22 cellular contexts compared by ENCODE assay signal in genomic region chr5:53613036-53613435, GRCh38.
"Had no signal": no experiment of that assay in that cellular context is flagged by ENCODE, and none has a peak within 500 bp of the region (broad histone marks: within the 10 kb centered on the region; RNA-seq: fewer than 3 reads in every experiment).

No MANE protein-coding gene starts in this region.

- ATAC-seq: gastrocnemius medialis; stimulated activated naive CD8-positive, alpha-beta T cell treated with anti-CD3 and anti-CD28 coated beads, Interleukin-15, Interleukin-2, amounts not matched to agents 100 U/mL and 50 U/mL, for 24 hours; T-cell had no signal

- H3K27ac ChIP-seq: coronary artery, gastrocnemius medialis, tibial nerve had no signal

- H3K4me3 ChIP-seq: coronary artery, gastrocnemius medialis, tibial nerve had no signal

- H3K4me3 Mint-ChIP-seq: activated B cell treated with CpG ODN at 0.5 μM for 24 hours; activated CD4-positive, alpha-beta memory T cell treated with anti-CD3 and anti-CD28 coated beads for 36 hours; activated naive CD8-positive, alpha-beta T cell; activated T-helper 1 cell treated with anti-CD3 and anti-CD28 coated beads, Interleukin-12 subunit alpha, Interleukin-12 subunit beta, Interleukin-2, Interleukin-4 antibody, amounts not matched to agents 30 ng/mL and 10 ng/mL and 1 ng/mL, durations not matched to agents 14 hours and 24 hours and 36 hours; central memory CD8-positive, alpha-beta T cell; immature natural killer cell; neural crest cell; T-cell had no signal

- H3K4me1 Mint-ChIP-seq: activated B cell treated with CpG ODN at 0.5 μM for 24 hours had no signal

- H3K9me3 ChIP-seq: gastrocnemius medialis, tibial nerve had no signal

- H3K27me3 Mint-ChIP-seq: activated B cell treated with CpG ODN at 0.5 μM for 24 hours; activated CD4-positive, alpha-beta memory T cell treated with anti-CD3 and anti-CD28 coated beads for 36 hours; activated naive CD8-positive, alpha-beta T cell; brain; central memory CD8-positive, alpha-beta T cell; progenitor cell of endocrine pancreas; T-cell had no signal

- H3K27ac Mint-ChIP-seq: activated B cell treated with CpG ODN at 0.5 μM for 24 hours; activated CD4-positive, alpha-beta memory T cell treated with anti-CD3 and anti-CD28 coated beads for 36 hours; activated naive CD8-positive, alpha-beta T cell; activated T-helper 1 cell treated with anti-CD3 and anti-CD28 coated beads, Interleukin-12 subunit alpha, Interleukin-12 subunit beta, Interleukin-2, Interleukin-4 antibody, amounts not matched to agents 30 ng/mL and 10 ng/mL and 1 ng/mL, durations not matched to agents 14 hours and 24 hours and 36 hours; immature natural killer cell; progenitor cell of endocrine pancreas; T-cell had no signal

- H3K36me3 ChIP-seq: gastrocnemius medialis had no signal

- H3K9me3 Mint-ChIP-seq: activated B cell treated with CpG ODN at 0.5 μM for 24 hours; activated CD4-positive, alpha-beta memory T cell treated with anti-CD3 and anti-CD28 coated beads for 36 hours; activated T-helper 1 cell treated with anti-CD3 and anti-CD28 coated beads, Interleukin-12 subunit alpha, Interleukin-12 subunit beta, Interleukin-2, Interleukin-4 antibody, amounts not matched to agents 30 ng/mL and 10 ng/mL and 1 ng/mL, durations not matched to agents 14 hours and 24 hours and 36 hours; brain; central memory CD8-positive, alpha-beta T cell; immature natural killer cell; neural crest cell had no signal

- H3K27me3 ChIP-seq: gastrocnemius medialis, tibial nerve had no signal

- DNase-seq: activated B cell treated with CpG ODN at 0.5 μM for 24 hours; activated CD4-positive, alpha-beta memory T cell treated with anti-CD3 and anti-CD28 coated beads for 36 hours; activated CD4-positive, alpha-beta T cell treated with anti-CD3 and anti-CD28 coated beads for 4 hours; activated T-cell treated with anti-CD3 and anti-CD28 coated beads for 4 hours; amniotic stem cell; erythroblast; gastrocnemius medialis; head of caudate nucleus; immature natural killer cell; midbrain; stimulated activated CD4-positive, alpha-beta T cell treated with anti-CD3 and anti-CD28 coated beads, Interleukin-2, amount 100 ng/mL, for 24 hours; stimulated activated naive CD8-positive, alpha-beta T cell treated with anti-CD3 and anti-CD28 coated beads, Interleukin-15, Interleukin-2, amounts not matched to agents 100 U/mL and 50 U/mL, for 24 hours; substantia nigra; T-cell had no signal
